ENCODE assay signal across 1 cellular context in genomic region chr12:95943231-95943842, GRCh38.
TF ChIP-seq lines count a peak whose summit lies in the region.

AMDHD1 (plus strand) TSS chr12:95943331; CDS start chr12:95943399, 68 bp downstream.

TF ChIP-seq in HCT116, 20 proteins besides CTCF, POLR2A, EP300 and RAD21 (continued from another document):
- no peak for TF ChIP-seq REST (IDR thresholded peaks at IDR 0.05; ENCODE audit: low read depth)
- TF ChIP-seq YY1 (IDR thresholded peaks at IDR 0.05; ENCODE audit: extremely low read depth, insufficient replicate concordance, low read depth, low read length), result peak; percentile 36
